9 cellular contexts compared by ENCODE assay signal in the genomic region with DNA sequence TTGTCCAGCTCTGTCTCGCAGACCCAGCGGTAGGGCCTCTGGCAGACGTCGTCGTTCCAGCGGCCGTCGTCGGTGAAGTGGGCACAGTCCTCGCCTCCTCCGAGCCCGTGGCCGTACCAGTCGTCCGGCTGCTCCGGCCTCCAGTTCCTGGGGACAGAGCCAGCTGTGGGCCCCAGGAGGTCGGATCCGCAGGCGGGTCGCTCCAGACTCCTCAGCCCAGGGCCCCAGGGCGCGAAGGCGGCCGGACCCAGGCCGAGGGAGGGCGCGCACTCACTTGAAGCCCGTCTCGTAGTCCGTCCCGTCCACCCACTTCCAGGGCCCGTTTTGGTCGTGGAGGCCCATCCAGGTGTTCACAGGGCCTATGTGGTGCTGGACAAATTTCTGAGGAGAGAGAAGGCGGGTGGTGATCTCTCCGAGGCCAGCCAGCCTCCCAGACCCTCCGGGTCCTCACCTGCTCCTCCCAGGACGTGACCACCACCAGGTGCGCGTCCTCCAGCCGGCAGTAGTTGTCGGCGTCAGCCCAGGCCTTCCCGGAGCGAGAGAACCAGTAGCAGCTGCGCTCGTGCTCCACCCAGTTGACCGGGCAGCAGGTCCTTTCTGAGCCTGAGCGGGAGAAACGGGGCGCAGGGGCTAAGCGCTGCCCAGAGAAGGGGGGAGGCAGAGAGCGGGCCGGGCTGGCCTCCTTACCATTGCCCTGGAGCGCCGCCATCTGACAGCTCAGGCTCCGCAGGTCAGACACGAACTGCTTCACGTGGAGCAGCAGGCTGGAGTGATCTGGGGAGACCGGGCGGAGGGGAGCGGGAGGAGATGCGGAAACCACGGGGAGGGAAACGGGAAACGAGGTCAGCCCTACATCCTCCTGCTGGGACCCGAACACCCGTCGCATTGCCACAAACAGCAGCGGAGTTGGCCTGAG. TPM values are rescaled to one million over a fixed set of nuclear protein-coding genes. Genes with fewer than 3 reads are reported as not detected.
DNase-seq lines count a peak whose midpoint lies in the region; ATAC-seq and TF ChIP-seq lines count a peak whose summit lies in the region.
"Had no signal": no experiment of that assay in that cellular context is flagged by ENCODE, and none has a peak within 500 bp of the region (broad histone marks: within the 10 kb centered on the region; RNA-seq: fewer than 3 reads in every experiment).

No MANE protein-coding gene starts in this region.

- no peaks in the 10 kb centered on the region for H3K36me3 ChIP-seq in naive thymus-derived CD4-positive, alpha-beta T cell (ENCODE audit: control insufficient read depth in 2 of 3, insufficient read depth in 3 of 3, low read length in 3 of 3)
- no peaks in the 10 kb centered on the region for H3K36me3 ChIP-seq in thoracic aorta

- ATAC-seq in naive thymus-derived CD4-positive, alpha-beta T cell: peak; percentile 82
- ATAC-seq in thoracic aorta (ENCODE audit: insufficient number of reproducible peaks, low FRiP score, low read depth) (no peak), GM18519 (IDR thresholded peaks at IDR 0.05; ENCODE audit: low FRiP score, unreplicated experiment) (no peak)

- H3K27me3 ChIP-seq in naive thymus-derived CD4-positive, alpha-beta T cell (ENCODE audit: control insufficient read depth in 2 of 2, insufficient read depth in 2 of 2, low read length in 2 of 2): no peaks in the 10 kb centered on the region
- H3K27me3 ChIP-seq in thoracic aorta (replicated peaks; ENCODE audit: insufficient read depth): peaks cover 13% of the 10 kb centered on the region

- no peak overlapping the region for H3K27ac ChIP-seq in naive thymus-derived CD4-positive, alpha-beta T cell (ENCODE audit: low read depth, low read length)
- no peak overlapping the region for H3K27ac ChIP-seq in thoracic aorta

- peaks cover 4% of the 10 kb centered on the region for H3K27me3 Mint-ChIP-seq in endothelial cell (ENCODE audit: unreplicated experiment)
- H3K27me3 Mint-ChIP-seq in naive thymus-derived CD4-positive, alpha-beta T cell: peaks cover 0 to 19% (median 8%) of the 10 kb centered on the region in 5 donors

- H3K36me3 Mint-ChIP-seq in endothelial cell (ENCODE audit: low read depth, unreplicated experiment): peaks cover 6% of the 10 kb centered on the region
- peaks cover 0 to 6% (median 0%) of the 10 kb centered on the region in 5 donors for H3K36me3 Mint-ChIP-seq in naive thymus-derived CD4-positive, alpha-beta T cell

- in situ Hi-C loops in GM13976 (cut with MboI; ENCODE audit: low sequenced_read_pairs, unreplicated experiment): no loop called here

- peak overlapping the region; percentile 12 for H3K4me3 ChIP-seq in naive thymus-derived CD4-positive, alpha-beta T cell (ENCODE audit: low read length)
- peak overlapping the region; percentile 40 for H3K4me3 ChIP-seq in thoracic aorta

- intact Hi-C loops in naive thymus-derived CD4-positive, alpha-beta T cell (cut with micrococcal nuclease): no loop called here

- no peak overlapping the region for H3K4me3 Mint-ChIP-seq in endothelial cell (ENCODE audit: unreplicated experiment)
- H3K4me3 Mint-ChIP-seq in naive thymus-derived CD4-positive, alpha-beta T cell: peak overlapping the region in 1 of 10 donors; percentile 32

- peaks cover 9% of the 10 kb centered on the region for H3K4me1 Mint-ChIP-seq in endothelial cell (ENCODE audit: unreplicated experiment)
- H3K4me1 Mint-ChIP-seq in naive thymus-derived CD4-positive, alpha-beta T cell: peaks cover 4 to 17% (median 9%) of the 10 kb centered on the region in 7 donors

- CTCF ChIA-PET in naive thymus-derived CD4-positive, alpha-beta T cell (lab: Charles Lee): no interaction called here

- POLR2A ChIA-PET in naive thymus-derived CD4-positive, alpha-beta T cell (lab: Charles Lee): no interaction called here

- TF ChIP-seq CTCF in GM13976 (IDR thresholded peaks at IDR 0.05; ENCODE audit: borderline replicate concordance, control extremely low read depth, extremely low read depth, insufficient read depth, missing control alignments) (peak; percentile 19), endothelial cell (IDR thresholded peaks at IDR 0.05; ENCODE audit: unreplicated experiment) (no peak), thoracic aorta (IDR thresholded peaks at IDR 0.05) (no peak)

- H3K4me1 ChIP-seq in naive thymus-derived CD4-positive, alpha-beta T cell (ENCODE audit: control insufficient read depth in 2 of 2, insufficient read depth in 2 of 2, low read length in 2 of 2): peaks cover 12 to 23% of the 10 kb centered on the region in 2 donors
- peaks cover 11 to 14% of the 10 kb centered on the region in 2 donors for H3K4me1 ChIP-seq in thoracic aorta (ENCODE audit: control insufficient read depth in 1 of 2, low read depth in 2 of 2)

- H3K9me3 ChIP-seq in naive thymus-derived CD4-positive, alpha-beta T cell (ENCODE audit: control insufficient read depth in 2 of 3, low read length in 3 of 3): no peaks in the 10 kb centered on the region
- peaks cover 4% of the 10 kb centered on the region for H3K9me3 ChIP-seq in thoracic aorta

- H3K9me3 Mint-ChIP-seq in endothelial cell (ENCODE audit: unreplicated experiment): no peaks in the 10 kb centered on the region
- peaks cover 0 to 19% (median 6%) of the 10 kb centered on the region in 11 donors for H3K9me3 Mint-ChIP-seq in naive thymus-derived CD4-positive, alpha-beta T cell

- DNase-seq in GM13976 (ENCODE audit: low spot score) (peak; percentile 69), endothelial cell (ENCODE audit: low spot score) (peak; percentile 80), thoracic aorta (ENCODE audit: low spot score) (no peak), NCI-H2171 (lab: John Stamatoyannopoulos, UW) (no peak), NCI-H510A treated with DMSO at 0.1 percent for 48 hours (lab: John Stamatoyannopoulos, UW) (no peak)
- peak; percentile 13 to 28 for DNase-seq in activated CD4-positive, alpha-beta T cell treated with anti-CD3 and anti-CD28 coated beads for 4 hours
- DNase-seq in naive thymus-derived CD4-positive, alpha-beta T cell: peak; percentile 27 to 45 (median 35)

- H3K27ac Mint-ChIP-seq in endothelial cell (ENCODE audit: unreplicated experiment): no peak overlapping the region
- no peak overlapping the region for H3K27ac Mint-ChIP-seq in naive thymus-derived CD4-positive, alpha-beta T cell

RNA-seq across cellular contexts. Expression of a gene that starts 5.2 kb away (rescaled TPM):
- 23.9 TPM for total RNA-seq in endothelial cell (ENCODE audit: unreplicated experiment)
- 10 to 100 TPM in 1 of 5 experiments, 1 to 10 TPM in 1, under 1 TPM in 2, not detected in 1; 0.79 to 11.9 (median 1.3) TPM for total RNA-seq in naive thymus-derived CD4-positive, alpha-beta T cell
- not detected for polyA plus RNA-seq in naive thymus-derived CD4-positive, alpha-beta T cell
- total RNA-seq in thoracic aorta: 1 to 10 TPM; 1.9 to 5.4 TPM

RNA-seq across cellular contexts. Expression of a gene that starts 45.7 kb away (rescaled TPM):
- total RNA-seq in endothelial cell (ENCODE audit: unreplicated experiment) (44.3 TPM), thoracic aorta (10 to 100 TPM; 14.0 to 14.8 TPM)
- total RNA-seq in naive thymus-derived CD4-positive, alpha-beta T cell: 10 to 100 TPM; 10.9 to 25.4 (median 16.5) TPM
- polyA plus RNA-seq in naive thymus-derived CD4-positive, alpha-beta T cell: under 1 TPM; 0.26 to 0.83 TPM

RNA-seq across cellular contexts. Expression of a gene that starts 45.8 kb away (rescaled TPM):
- total RNA-seq in endothelial cell (ENCODE audit: unreplicated experiment): 281 TPM
- total RNA-seq in naive thymus-derived CD4-positive, alpha-beta T cell: 100 to 1,000 TPM; 287 to 390 (median 339) TPM
- polyA plus RNA-seq in naive thymus-derived CD4-positive, alpha-beta T cell: 10 to 100 TPM; 75.3 to 88.4 TPM
- total RNA-seq in thoracic aorta: 100 to 1,000 TPM; 369 to 471 TPM

RNA-seq across cellular contexts. Expression of a gene that starts 59.3 kb away (rescaled TPM):
- total RNA-seq in endothelial cell (ENCODE audit: unreplicated experiment) (0.41 TPM), thoracic aorta (1 to 10 TPM; 1.4 to 8.1 TPM)
- total RNA-seq in naive thymus-derived CD4-positive, alpha-beta T cell: 10 to 100 TPM in 1 of 5 experiments, 1 to 10 TPM in 1, under 1 TPM in 1, not detected in 2; 0.27 to 15.0 (median 1.9) TPM
- polyA plus RNA-seq in naive thymus-derived CD4-positive, alpha-beta T cell: not detected
- total RNA-seq: temporal lobe had no signal

Comparison
In these comparisons a context has a peak if more than half of its experiments do, and no peak if none do; other contexts are left out.
1. DNase-seq: peak in GM13976 (single experiment), activated CD4-positive, alpha-beta T cell treated with anti-CD3 and anti-CD28 coated beads for 4 hours (2 of 2), endothelial cell (single experiment) and naive thymus-derived CD4-positive, alpha-beta T cell (9 of 9); none in thoracic aorta (single experiment), NCI-H2171 (single experiment) and NCI-H510A treated with DMSO at 0.1 percent for 48 hours (single experiment).